ENCODE assay signal across 14 cellular contexts in the genomic region with DNA sequence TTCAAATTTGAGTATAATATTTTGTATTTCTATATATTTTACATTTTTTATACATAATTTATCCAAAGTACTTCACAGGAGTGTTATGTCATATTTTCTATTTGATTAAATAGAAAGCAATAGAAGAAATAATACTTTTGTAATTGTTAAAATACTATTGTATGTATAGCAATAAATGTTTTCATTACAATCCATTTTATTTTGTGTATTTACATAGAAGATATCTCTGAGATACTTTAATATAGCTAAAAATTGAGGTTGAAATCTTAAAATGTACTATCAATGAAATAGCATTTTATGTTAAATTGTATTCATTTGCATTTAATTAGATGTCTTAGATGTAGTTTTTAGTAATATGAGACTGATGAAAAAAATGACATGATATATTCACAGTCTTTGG.
DNase-seq lines count a peak whose midpoint lies in the region; ATAC-seq, FAIRE-seq and TF ChIP-seq lines count a peak whose summit lies in the region.
"Had no signal": no experiment of that assay in that cellular context is flagged by ENCODE, and none has a peak within 500 bp of the region (broad histone marks: within the 10 kb centered on the region; RNA-seq: fewer than 3 reads in every experiment).

No MANE protein-coding gene starts in this region.

- no peaks in the 10 kb centered on the region for H3K79me2 ChIP-seq in smooth muscle cell (ENCODE audit: low read depth)

- ATAC-seq in GM18519 (IDR thresholded peaks at IDR 0.05; ENCODE audit: low FRiP score, unreplicated experiment), result no peak
- ATAC-seq: GM12878 had no signal

- H3K9me3 ChIP-seq in BLaER1 (peaks cover 13% of the 10 kb centered on the region; the same call in 1 of the 2 replicates), SJCRH30 (replicated peaks) (no peaks in the 10 kb centered on the region), smooth muscle cell (replicated peaks; ENCODE audit: low read depth) (no peaks in the 10 kb centered on the region), tibial nerve (no peaks in the 10 kb centered on the region)
- H3K9me3 ChIP-seq: BE2C, HAP-1 had no signal

- FAIRE-seq in endometrium (lab: Jason Lieb, UNC), result peak; percentile 88
- FAIRE-seq: GM12878 had no signal

- no peak for DNase-seq in SJCRH30
- no peak for DNase-seq in smooth muscle cell (lab: John Stamatoyannopoulos, UW; ENCODE audit: unreplicated experiment)
- DNase-seq in NCI-H526 (lab: John Stamatoyannopoulos, UW), result no peak
- no peak for DNase-seq in tibial nerve (ENCODE audit: low spot score in 2 of 2)
- DNase-seq: BE2C; CD4-positive, alpha-beta memory T cell; DMS153; DMS79 treated with DMSO at 0.1 percent for 48 hours; GM23248 had no signal

- H3K4me2 ChIP-seq in BLaER1 (peak overlapping the region; percentile 71), smooth muscle cell (no peak overlapping the region)

- H3K9ac ChIP-seq in BLaER1 (no peak overlapping the region), smooth muscle cell (ENCODE audit: low read depth) (no peak overlapping the region)
- H3K9ac ChIP-seq: GM23248 had no signal

- H3K27ac ChIP-seq in BLaER1 (peak overlapping the region; percentile 72), SJCRH30 (peak overlapping the region; percentile 18; the same call in 1 of the 2 replicates), smooth muscle cell (ENCODE audit: low read depth) (no peak overlapping the region), tibial nerve (no peak overlapping the region)
- H3K27ac ChIP-seq: GM23248 had no signal

- no peaks in the 10 kb centered on the region for H4K20me1 ChIP-seq in BLaER1
- H4K20me1 ChIP-seq in smooth muscle cell (ENCODE audit: low read depth), result no peaks in the 10 kb centered on the region

- H3K36me3 ChIP-seq in BLaER1 (no peaks in the 10 kb centered on the region), SJCRH30 (no peaks in the 10 kb centered on the region), smooth muscle cell (ENCODE audit: low read depth) (no peaks in the 10 kb centered on the region), tibial nerve (no peaks in the 10 kb centered on the region)
- H3K36me3 ChIP-seq: BE2C, HAP-1 had no signal

- H3F3A ChIP-seq in smooth muscle cell (ENCODE audit: low read depth), result no peaks in the 10 kb centered on the region

- H3K4me3 ChIP-seq in BLaER1 (no peak overlapping the region), SJCRH30 (peak overlapping the region; percentile 29), smooth muscle cell (no peak overlapping the region), tibial nerve (no peak overlapping the region)
- H3K4me3 ChIP-seq: GM12878, GM23248, HAP-1 had no signal

- TF ChIP-seq POLR2A in tibial nerve (IDR thresholded peaks at IDR 0.05), result no peak

- H3K27me3 ChIP-seq in BLaER1 (no peaks in the 10 kb centered on the region), SJCRH30 (no peaks in the 10 kb centered on the region), smooth muscle cell (ENCODE audit: low read depth) (no peaks in the 10 kb centered on the region), tibial nerve (no peaks in the 10 kb centered on the region)
- H3K27me3 ChIP-seq: BE2C had no signal

- H3K4me1 ChIP-seq in BLaER1, result peaks cover 21% of the 10 kb centered on the region
- peaks cover 5% of the 10 kb centered on the region for H3K4me1 ChIP-seq in SJCRH30
- peaks cover 4% of the 10 kb centered on the region for H3K4me1 ChIP-seq in smooth muscle cell (ENCODE audit: low read depth)
- no peaks in the 10 kb centered on the region for H3K4me1 ChIP-seq in tibial nerve
- H3K4me1 ChIP-seq: BE2C, HAP-1 had no signal

- peak overlapping the region; percentile 73 for H2AFZ ChIP-seq in smooth muscle cell (ENCODE audit: low read depth)
- H2AFZ ChIP-seq: GM23248 had no signal

- no peak for TF ChIP-seq CTCF in smooth muscle cell (IDR thresholded peaks at IDR 0.05; ENCODE audit: borderline replicate concordance, insufficient read depth, poor library complexity, severe bottlenecking)
- TF ChIP-seq CTCF in tibial nerve (IDR thresholded peaks at IDR 0.05), result no peak

- TF ChIP-seq EP300 in tibial nerve (IDR thresholded peaks at IDR 0.05), result no peak

Comparison
In these comparisons a context has a peak if more than half of its experiments do, and no peak if none do; other contexts are left out.
1. H3K27ac ChIP-seq: peak in BLaER1 (single experiment) and SJCRH30 (single experiment); none in smooth muscle cell (single experiment) and tibial nerve (0 of 4).